19 cellular contexts compared by ENCODE assay signal in genomic region chr1:55542901-55543504, GRCh38.
DNase-seq lines count a peak whose midpoint lies in the region; ATAC-seq and TF ChIP-seq lines count a peak whose summit lies in the region.
"Had no signal": no experiment of that assay in that cellular context is flagged by ENCODE, and none has a peak within 500 bp of the region (broad histone marks: within the 10 kb centered on the region; RNA-seq: fewer than 3 reads in every experiment).

No MANE protein-coding gene starts in this region.

- TF ChIP-seq POLR2A in lower leg skin (IDR thresholded peaks at IDR 0.05), result no peak

- H3K4me3 ChIP-seq in fibroblast of pulmonary artery (replicated peaks; ENCODE audit: low read depth, low read length) (no peak overlapping the region), lower leg skin (ENCODE audit: low read depth, poor library complexity, severe bottlenecking) (no peak overlapping the region)
- H3K4me3 ChIP-seq: coronary artery, SJCRH30 had no signal

- intact Hi-C loops in lower leg skin (cut with DNase I; ENCODE audit: low total_unique reads), result no loop called here

- ATAC-seq in HG03135 (IDR thresholded peaks at IDR 0.05; ENCODE audit: unreplicated experiment), result no peak
- ATAC-seq: T-helper 17 cell had no signal

- TF ChIP-seq CTCF in fibroblast of pulmonary artery (IDR thresholded peaks at IDR 0.05; ENCODE audit: low read length, missing control alignments) (no peak), lower leg skin (IDR thresholded peaks at IDR 0.05) (no peak)

- DNase-seq in A172 (ENCODE audit: low spot score) (peak; percentile 30), GM04504 (ENCODE audit: low read depth) (peak; percentile 55), amniotic epithelial cell (ENCODE audit: low read depth) (peak; percentile 18), fibroblast of pulmonary artery (ENCODE audit: low read depth) (peak; percentile 20), NCI-H1048 (lab: John Stamatoyannopoulos, UW) (no peak), lower leg skin (ENCODE audit: low spot score in 2 of 2) (no peak)
- no peak for DNase-seq in activated T-cell treated with anti-CD3 and anti-CD28 coated beads, Interleukin-2, amount 50 U/mL, for 1 hour
- DNase-seq: activated CD4-positive, alpha-beta T cell treated with anti-CD3 and anti-CD28 coated beads, Interleukin-2, amount 50 U/mL, for 4 hours; CD4-positive, alpha-beta memory T cell; DND-41; foreskin melanocyte; NCI-H1436 treated with DMSO at 0.1 percent for 48 hours; posterior cingulate gyrus; SJCRH30; stimulated activated CD4-positive, alpha-beta T cell treated with anti-CD3 and anti-CD28 coated beads, Interleukin-4, amount 100 ng/mL, for 1 hour; T-helper 17 cell; WERI-Rb-1 had no signal

Comparison
In these comparisons a context has a peak if more than half of its experiments do, and no peak if none do; other contexts are left out.
1. DNase-seq: peak in A172 (single experiment), GM04504 (single experiment), amniotic epithelial cell (single experiment) and fibroblast of pulmonary artery (single experiment); none in activated T-cell treated with anti-CD3 and anti-CD28 coated beads, Interleukin-2, amount 50 U/mL, for 1 hour (single experiment), NCI-H1048 (single experiment) and lower leg skin (0 of 2).